Comparison of ENCODE assay signal across 25 cellular contexts in the genomic region with DNA sequence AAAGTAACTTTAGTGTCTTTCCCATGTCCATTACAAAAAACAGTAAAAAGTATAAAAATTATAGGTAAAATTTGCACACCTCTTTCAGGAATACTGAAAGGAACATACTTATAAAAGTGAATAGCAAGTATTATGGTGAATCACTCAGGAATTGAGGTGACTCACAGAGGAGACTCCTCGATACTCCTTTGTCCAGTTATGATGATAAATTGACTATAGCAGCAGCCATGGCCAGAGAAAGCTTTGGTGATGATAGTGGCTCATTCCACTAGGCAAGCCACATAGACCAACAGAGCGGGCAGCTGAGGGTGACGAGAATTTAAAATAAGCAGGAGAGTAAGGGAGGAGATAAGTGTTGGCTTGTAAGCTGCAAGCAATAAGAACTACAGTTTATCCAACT.
DNase-seq lines count a peak whose midpoint lies in the region; ATAC-seq, FAIRE-seq and TF ChIP-seq lines count a peak whose summit lies in the region.
"Had no signal": no experiment of that assay in that cellular context is flagged by ENCODE, and none has a peak within 500 bp of the region (broad histone marks: within the 10 kb centered on the region; RNA-seq: fewer than 3 reads in every experiment).

No MANE protein-coding gene starts in this region.

- H4K91ac ChIP-seq in IMR-90 (ENCODE audit: insufficient read depth, low read depth, low read length) = no peak overlapping the region

- H4K20me1 ChIP-seq in IMR-90 (ENCODE audit: insufficient read depth, low read length) = no peaks in the 10 kb centered on the region
- H4K20me1 ChIP-seq in mammary epithelial cell (ENCODE audit: insufficient read depth, low read length) = no peaks in the 10 kb centered on the region
- H4K20me1 ChIP-seq in keratinocyte (ENCODE audit: control insufficient read depth, extremely low read depth, insufficient read depth, low read length) = no peaks in the 10 kb centered on the region

- no peak for TF ChIP-seq POLR2A in IMR-90 (IDR thresholded peaks at IDR 0.05; ENCODE audit: low read depth, low read length)

- H3K9me3 ChIP-seq in IMR-90 (ENCODE audit: control insufficient read depth, insufficient read depth, low read length) (no peaks in the 10 kb centered on the region), mammary epithelial cell (replicated peaks; ENCODE audit: insufficient read depth, low read length) (peaks cover 10% of the 10 kb centered on the region), keratinocyte (ENCODE audit: control insufficient read depth, low read depth, low read length) (no peaks in the 10 kb centered on the region), MG63 (peaks cover 11% of the 10 kb centered on the region), HAP-1 (no peaks in the 10 kb centered on the region)

- intact Hi-C loops in IMR-90 (cut with micrococcal nuclease) (no loop called here), mammary epithelial cell (cut with micrococcal nuclease) (no loop called here)

- peaks cover 3 to 30% (median 5%) of the 10 kb centered on the region in 6 donors for H3K9me3 Mint-ChIP-seq in immature natural killer cell
- H3K9me3 Mint-ChIP-seq: activated CD4-positive, alpha-beta memory T cell treated with anti-CD3 and anti-CD28 coated beads, Interleukin-2, amount 10 ng/mL, durations not matched to agents 7 days and 5 days had no signal

- dilution Hi-C loops in IMR-90 (cut with HindIII; ENCODE audit: low sequenced_read_pairs, unreplicated experiment) = no loop called here
- dilution Hi-C loops in mammary epithelial cell (cut with HindIII; ENCODE audit: low sequenced_read_pairs) = no loop called here
- dilution Hi-C loops in keratinocyte (cut with MboI; ENCODE audit: extremely low pct_ligation_motif_present, low sequenced_read_pairs) = no loop called here

- POLR2A ChIA-PET in IMR-90 (lab: Charles Lee; ENCODE audit: unreplicated experiment) = no interaction called here

- no peak overlapping the region for H3K4ac ChIP-seq in IMR-90 (ENCODE audit: low read depth, low read length)

- in situ Hi-C loops in IMR-90 (cut with MboI; ENCODE audit: low sequenced_read_pairs) (no loop called here), mammary epithelial cell (cut with MboI; ENCODE audit: low sequenced_read_pairs in 2 of 2) (no loop called here), HAP-1 (cut with MboI; ENCODE audit: low sequenced_read_pairs) (no loop called here)

- no peak overlapping the region for H2AK9ac ChIP-seq in IMR-90 (replicated peaks; ENCODE audit: low read depth, low read length, poor library complexity)

- H3K4me3 Mint-ChIP-seq in immature natural killer cell = no peak overlapping the region
- H3K4me3 Mint-ChIP-seq: activated CD4-positive, alpha-beta memory T cell treated with anti-CD3 and anti-CD28 coated beads, Interleukin-2, amount 10 ng/mL, durations not matched to agents 7 days and 5 days; CD14-positive monocyte; naive thymus-derived CD4-positive, alpha-beta T cell had no signal

- H4K8ac ChIP-seq in IMR-90 (ENCODE audit: low read depth in 2 of 2, low read length in 2 of 2) = no peak overlapping the region

- TF ChIP-seq RAD21 in IMR-90 (IDR thresholded peaks at IDR 0.05; ENCODE audit: low read length) = no peak

- WGBS in IMR-90 (ENCODE audit: extremely low coverage in 2 of 2, insufficient read length in 1 of 2), 2 experiments = no CpG with 5 or more reads among the region's 3 CpGs
- WGBS in mammary epithelial cell (ENCODE audit: low coverage, missing lambda C conversion rate) = 69% methylated on average over 3 of the region's 3 CpGs

- no peak overlapping the region for H3K23ac ChIP-seq in IMR-90 (ENCODE audit: low read depth, low read length)

- H2AFZ ChIP-seq in IMR-90 (replicated peaks; ENCODE audit: low read length, poor library complexity) (no peak overlapping the region), mammary epithelial cell (ENCODE audit: low read depth, low read length) (no peak overlapping the region), keratinocyte (ENCODE audit: control insufficient read depth, low read length) (no peak overlapping the region)

- H3K79me2 ChIP-seq in mammary epithelial cell (ENCODE audit: insufficient read depth, low read length) = no peaks in the 10 kb centered on the region
- H3K79me2 ChIP-seq in keratinocyte (ENCODE audit: control insufficient read depth, insufficient read depth, low read length) = no peaks in the 10 kb centered on the region

- H3K9ac ChIP-seq in IMR-90 (ENCODE audit: low read depth, low read length) (no peak overlapping the region), mammary epithelial cell (ENCODE audit: insufficient read depth, low read length) (no peak overlapping the region), keratinocyte (ENCODE audit: control insufficient read depth, extremely low read depth, insufficient read depth, low read length) (no peak overlapping the region)

- FAIRE-seq in keratinocyte (lab: Jason Lieb, UNC) = no peak
- FAIRE-seq: H54 had no signal

- H3K4me2 ChIP-seq in IMR-90 (ENCODE audit: low read depth, low read length) (no peak overlapping the region), mammary epithelial cell (ENCODE audit: insufficient read depth, low read depth, low read length) (no peak overlapping the region), keratinocyte (ENCODE audit: control insufficient read depth, extremely low read depth, insufficient read depth, low read depth, low read length) (no peak overlapping the region)

- CTCF ChIA-PET in IMR-90 (lab: Yijun Ruan, JAX) (interaction anchor here (1.5 kb wide), 1 partner anchor 10 kb away, joined by 5 read pairs; no protein-coding TSS in a partner anchor), mammary epithelial cell (lab: Charles Lee; ENCODE audit: low non-redundant PET) (no interaction called here)

- no peak overlapping the region for H3K18ac ChIP-seq in IMR-90 (ENCODE audit: low read depth, low read length)

- peak; percentile 55 for DNase-seq in AG08395 (ENCODE audit: low spot score)
- DNase-seq in IMR-90 = peak; percentile 77
- DNase-seq in mammary epithelial cell = peak; percentile 1
- no peak for DNase-seq in keratinocyte (ENCODE audit: low read depth, low spot score)
- DNase-seq in MG63 = no peak
- DNase-seq in immature natural killer cell = no peak
- DNase-seq in HAP-1 (ENCODE audit: low spot score in 2 of 2) = no peak
- DNase-seq: activated CD4-positive, alpha-beta memory T cell treated with anti-CD3 and anti-CD28 coated beads, Interleukin-2, amount 10 ng/mL, durations not matched to agents 7 days and 5 days; activated CD4-positive, CD25-positive, alpha-beta regulatory T cell; activated gamma-delta T cell; activated T-cell treated with anti-CD3 and anti-CD28 coated beads for 4 hours; central memory CD4-positive, alpha-beta T cell; erythroblast; left cardiac atrium; mesendoderm; naive thymus-derived CD4-positive, alpha-beta T cell; NCI-H1694; NCI-H2171 treated with DMSO at 0.1 percent for 48 hours; NCI-H526 treated with DMSO at 0.1 percent for 48 hours; right cardiac atrium; Right ventricle myocardium superior; substantia nigra had no signal

- H3K56ac ChIP-seq in IMR-90 (ENCODE audit: extremely low read depth, insufficient read depth, low read length) = no peak overlapping the region

- H3K27me3 ChIP-seq in IMR-90 (ENCODE audit: control insufficient read depth, insufficient read depth, low read length) (no peaks in the 10 kb centered on the region), mammary epithelial cell (ENCODE audit: insufficient read depth, low read length) (no peaks in the 10 kb centered on the region), keratinocyte (ENCODE audit: control insufficient read depth, extremely low read depth, insufficient read depth, low read length) (no peaks in the 10 kb centered on the region), MG63 (no peaks in the 10 kb centered on the region), HAP-1 (ENCODE audit: low read depth) (no peaks in the 10 kb centered on the region)

- H3K27ac ChIP-seq in IMR-90 (ENCODE audit: insufficient read depth, low read length) (no peak overlapping the region), mammary epithelial cell (ENCODE audit: insufficient read depth, low read depth, low read length) (no peak overlapping the region), keratinocyte (ENCODE audit: control insufficient read depth, insufficient read depth, low read length) (peak overlapping the region; percentile 38)

- H2BK5ac ChIP-seq in IMR-90 (ENCODE audit: low read depth, low read length, poor library complexity, severe bottlenecking) = peak overlapping the region; percentile 80

- no peak overlapping the region for H3K14ac ChIP-seq in IMR-90 (replicated peaks; ENCODE audit: low read depth, low read length)

- peaks cover 2% of the 10 kb centered on the region; the same call in 1 of the 2 replicates for H3K4me1 ChIP-seq in IMR-90 (ENCODE audit: control insufficient read depth, insufficient read depth, low read length)
- no peaks in the 10 kb centered on the region for H3K4me1 ChIP-seq in mammary epithelial cell (ENCODE audit: insufficient read depth, low read length)
- no peaks in the 10 kb centered on the region for H3K4me1 ChIP-seq in keratinocyte (ENCODE audit: control insufficient read depth, extremely low read depth, insufficient read depth, low read length)
- no peaks in the 10 kb centered on the region for H3K4me1 ChIP-seq in HAP-1

- H2BK15ac ChIP-seq in IMR-90 (ENCODE audit: low read depth, low read length) = no peak overlapping the region

- no peaks in the 10 kb centered on the region for H3K79me1 ChIP-seq in IMR-90 (ENCODE audit: low read depth in 1 of 2, low read length in 2 of 2)

- BruUV-seq in IMR-90 (replicated peaks; lab: Mats Ljungman, UMichigan) (no TSS peak), mammary epithelial cell (replicated peaks; lab: Mats Ljungman, UMichigan) (no TSS peak)

- H2BK120ac ChIP-seq in IMR-90 (ENCODE audit: low read depth, low read length) = no peak overlapping the region

- H3K9me1 ChIP-seq in IMR-90 (ENCODE audit: insufficient read depth, low read length) (no peaks in the 10 kb centered on the region), keratinocyte (ENCODE audit: control insufficient read depth, extremely low read depth, insufficient read depth, low read length) (no peaks in the 10 kb centered on the region)

- H4K5ac ChIP-seq in IMR-90 (ENCODE audit: low read depth, low read length) = no peak overlapping the region

- H3K4me3 ChIP-seq in IMR-90 (ENCODE audit: insufficient read depth, low read depth, low read length) = no peak overlapping the region
- H3K4me3 ChIP-seq in mammary epithelial cell (replicated peaks in 1 of 3; ENCODE audit: insufficient read depth in 1 of 3, low read depth in 2 of 3, low read length in 3 of 3) = no peak overlapping the region
- H3K4me3 ChIP-seq in keratinocyte (ENCODE audit: control insufficient read depth in 2 of 3, extremely low read depth in 1 of 3, insufficient read depth in 2 of 3, low read depth in 1 of 3, low read length in 3 of 3) = no peak overlapping the region
- H3K4me3 ChIP-seq in MG63 = no peak overlapping the region
- H3K4me3 ChIP-seq in HAP-1 = no peak overlapping the region

- no peak overlapping the region for H2AK5ac ChIP-seq in IMR-90 (ENCODE audit: low read depth, low read length)

- no peak overlapping the region for H3K27ac Mint-ChIP-seq in immature natural killer cell
- H3K27ac Mint-ChIP-seq: activated CD4-positive, alpha-beta memory T cell treated with anti-CD3 and anti-CD28 coated beads, Interleukin-2, amount 10 ng/mL, durations not matched to agents 7 days and 5 days; CD14-positive monocyte; naive thymus-derived CD4-positive, alpha-beta T cell had no signal

- TF ChIP-seq CTCF in IMR-90 (conservative IDR thresholded peaks at IDR 0.05; ENCODE audit: low read depth, low read length) (no peak), mammary epithelial cell (conservative IDR thresholded peaks at IDR 0.05 in 1 of 2, IDR thresholded peaks at IDR 0.05 in 1 of 2; ENCODE audit: extremely low read depth in 1 of 2, insufficient read depth in 1 of 2, low read depth in 1 of 2, low read length in 2 of 2) (no peak), keratinocyte (optimal IDR thresholded peaks at IDR 0.05 in 1 of 3, IDR thresholded peaks at IDR 0.05 in 1 of 3, conservative IDR thresholded peaks at IDR 0.05 in 1 of 3; ENCODE audit: extremely low read depth in 1 of 3, insufficient read depth in 2 of 3, low read length in 3 of 3) (no peak)

- H3K4me1 Mint-ChIP-seq in immature natural killer cell = peaks cover 0 to 4% of the 10 kb centered on the region in 2 donors
- H3K4me1 Mint-ChIP-seq: activated CD4-positive, alpha-beta memory T cell treated with anti-CD3 and anti-CD28 coated beads, Interleukin-2, amount 10 ng/mL, durations not matched to agents 7 days and 5 days; CD14-positive monocyte; naive thymus-derived CD4-positive, alpha-beta T cell had no signal

- peak; percentile 59; the same call in 1 of the 2 replicates for ATAC-seq in IMR-90 (ENCODE audit: low read depth)
- ATAC-seq in GM18517 (IDR thresholded peaks at IDR 0.05; ENCODE audit: unreplicated experiment) = no peak
- ATAC-seq: left cardiac atrium; naive thymus-derived CD4-positive, alpha-beta T cell; right cardiac atrium had no signal

- no peak overlapping the region for H2BK20ac ChIP-seq in IMR-90 (ENCODE audit: low read depth, low read length)

- peaks cover 0 to 2% (median 0%) of the 10 kb centered on the region in 3 donors for H3K27me3 Mint-ChIP-seq in immature natural killer cell (ENCODE audit: low read depth in 3 of 3)
- H3K27me3 Mint-ChIP-seq: activated CD4-positive, alpha-beta memory T cell treated with anti-CD3 and anti-CD28 coated beads, Interleukin-2, amount 10 ng/mL, durations not matched to agents 7 days and 5 days had no signal

- peaks cover 0 to 5% (median 0%) of the 10 kb centered on the region in 3 donors for H3K36me3 Mint-ChIP-seq in immature natural killer cell
- H3K36me3 Mint-ChIP-seq: CD14-positive monocyte; naive thymus-derived CD4-positive, alpha-beta T cell had no signal

- no peaks in the 10 kb centered on the region for H3K36me3 ChIP-seq in IMR-90 (ENCODE audit: control insufficient read depth, insufficient read depth, low read length)
- no peaks in the 10 kb centered on the region for H3K36me3 ChIP-seq in mammary epithelial cell (ENCODE audit: insufficient read depth, low read length)
- no peaks in the 10 kb centered on the region for H3K36me3 ChIP-seq in keratinocyte (ENCODE audit: control insufficient read depth in 2 of 2, extremely low read depth in 1 of 2, insufficient read depth in 2 of 2, low read length in 2 of 2)
- H3K36me3 ChIP-seq in MG63 = no peaks in the 10 kb centered on the region
- no peaks in the 10 kb centered on the region for H3K36me3 ChIP-seq in HAP-1 (replicated peaks)

Comparison
In these comparisons a context has a peak if more than half of its experiments do, and no peak if none do; other contexts are left out.
1. DNase-seq: peak in AG08395 (single experiment), IMR-90 (single experiment) and mammary epithelial cell (single experiment); none in keratinocyte (single experiment), MG63 (single experiment), immature natural killer cell (0 of 3) and HAP-1 (0 of 2).